Comparison of ENCODE assay signal across 8 cellular contexts in the genomic region with DNA sequence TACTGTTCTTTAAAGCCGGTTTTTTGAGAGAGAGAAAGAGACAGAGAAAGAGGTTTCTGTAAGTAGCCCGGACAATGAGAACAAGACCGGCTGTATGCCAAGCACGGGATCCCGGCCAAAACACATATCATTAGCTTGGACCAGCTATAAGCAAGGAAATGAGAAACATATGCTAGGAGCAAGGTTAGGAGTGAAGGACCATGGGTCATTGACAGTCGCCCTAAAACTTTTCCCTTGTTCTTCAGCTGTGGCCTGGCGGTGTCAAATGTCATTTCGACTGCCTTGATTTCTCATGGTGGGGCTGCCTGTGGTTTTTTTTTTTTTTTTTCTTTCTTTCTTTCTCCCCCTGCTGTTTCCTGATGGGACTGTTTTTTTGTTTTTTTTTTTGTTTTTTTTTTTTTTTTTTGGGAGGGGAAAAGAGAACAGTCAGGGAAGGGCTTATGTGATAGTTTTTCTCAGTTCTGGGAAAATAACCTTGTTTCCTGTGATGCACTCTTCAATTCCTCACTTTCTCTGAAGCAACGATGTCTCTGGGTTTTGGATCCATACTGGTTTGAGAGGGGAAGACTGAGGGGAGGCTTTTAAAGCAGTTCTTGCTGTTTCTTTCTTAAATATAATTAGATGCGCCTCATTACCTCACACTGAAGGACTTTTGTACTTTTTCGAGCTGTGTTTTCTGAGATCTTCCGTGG.
A peak's percentile ranks its signal among the peaks of the same experiment; 100 is the strongest.
DNase-seq lines count a peak whose midpoint lies in the region; ATAC-seq and TF ChIP-seq lines count a peak whose summit lies in the region.

No MANE protein-coding gene starts in this region.

- POLR2A ChIA-PET in naive thymus-derived CD8-positive, alpha-beta T cell (lab: Charles Lee): no interaction called here
- POLR2A ChIA-PET in CD8-positive, alpha-beta memory T cell (lab: Charles Lee): no interaction called here

- H3K36me3 Mint-ChIP-seq in naive thymus-derived CD8-positive, alpha-beta T cell: no peaks in the 10 kb centered on the region
- no peaks in the 10 kb centered on the region for H3K36me3 Mint-ChIP-seq in CD8-positive, alpha-beta memory T cell

- H2AK5ac ChIP-seq in mesenchymal stem cell (ENCODE audit: low read length, severe bottlenecking): no peak overlapping the region

- TF ChIP-seq CTCF in coronary artery (IDR thresholded peaks at IDR 0.05): no peak

- H2BK120ac ChIP-seq in mesenchymal stem cell (ENCODE audit: low read depth, low read length): no peak overlapping the region

- peak; percentile 75 for DNase-seq in COR-L47 (lab: John Stamatoyannopoulos, UW)
- peak; percentile 56 for DNase-seq in NCI-H2107 treated with DMSO at 0.1 percent for 48 hours (lab: John Stamatoyannopoulos, UW; ENCODE audit: unreplicated experiment)
- no peak for DNase-seq in coronary artery (ENCODE audit: low spot score)
- DNase-seq in mesenchymal stem cell: peak; percentile 50
- no peak for DNase-seq in naive thymus-derived CD8-positive, alpha-beta T cell
- DNase-seq in CD8-positive, alpha-beta memory T cell: no peak
- DNase-seq in activated naive CD4-positive, alpha-beta T cell treated with Interleukin-2 at 50 U/mL for 16 hours: no peak

- no peak overlapping the region for H3K4me2 ChIP-seq in mesenchymal stem cell (ENCODE audit: low read length, poor library complexity, severe bottlenecking)

- WGBS in mesenchymal stem cell: 69% methylated on average over 11 of the region's 12 CpGs

- H3K4me1 ChIP-seq in mesenchymal stem cell (ENCODE audit: control insufficient read depth, insufficient read depth, low read depth, low read length): no peaks in the 10 kb centered on the region
- no peaks in the 10 kb centered on the region for H3K4me1 ChIP-seq in CD8-positive, alpha-beta memory T cell (ENCODE audit: insufficient read depth, low read length)

- no peak overlapping the region for H2BK15ac ChIP-seq in mesenchymal stem cell (ENCODE audit: low read depth, poor library complexity, severe bottlenecking)

- H3K9me3 Mint-ChIP-seq in naive thymus-derived CD8-positive, alpha-beta T cell: no peaks in the 10 kb centered on the region
- peaks cover 0 to 6% (median 2%) of the 10 kb centered on the region in 5 donors for H3K9me3 Mint-ChIP-seq in CD8-positive, alpha-beta memory T cell

- no peak overlapping the region for H3K23ac ChIP-seq in mesenchymal stem cell (ENCODE audit: low read length in 2 of 2)

- H3K27ac Mint-ChIP-seq in naive thymus-derived CD8-positive, alpha-beta T cell: no peak overlapping the region
- no peak overlapping the region for H3K27ac Mint-ChIP-seq in CD8-positive, alpha-beta memory T cell

- H3K14ac ChIP-seq in mesenchymal stem cell (ENCODE audit: low read length in 2 of 2): no peak overlapping the region

- H3K4me1 Mint-ChIP-seq in naive thymus-derived CD8-positive, alpha-beta T cell: peaks cover 0 to 4% (median under 1%) of the 10 kb centered on the region in 4 donors
- H3K4me1 Mint-ChIP-seq in CD8-positive, alpha-beta memory T cell: no peaks in the 10 kb centered on the region

- peak overlapping the region; percentile 86 to 91 for H3K27ac ChIP-seq in coronary artery
- H3K27ac ChIP-seq in mesenchymal stem cell (ENCODE audit: low read length, poor library complexity, severe bottlenecking): no peak overlapping the region
- no peak overlapping the region for H3K27ac ChIP-seq in CD8-positive, alpha-beta memory T cell (ENCODE audit: low read depth, low read length)

- no peaks in the 10 kb centered on the region for H3K36me3 ChIP-seq in mesenchymal stem cell (ENCODE audit: control insufficient read depth in 1 of 2, insufficient read depth in 2 of 2, low read depth in 1 of 2, low read length in 2 of 2)
- H3K36me3 ChIP-seq in CD8-positive, alpha-beta memory T cell (ENCODE audit: insufficient read depth, low read length): no peaks in the 10 kb centered on the region

- H3K4ac ChIP-seq in mesenchymal stem cell (ENCODE audit: low read depth in 1 of 2, low read length in 2 of 2): no peak overlapping the region

- H3K18ac ChIP-seq in mesenchymal stem cell (ENCODE audit: low read depth in 1 of 2, low read length in 2 of 2): no peak overlapping the region

- H3K79me1 ChIP-seq in mesenchymal stem cell (replicated peaks; ENCODE audit: low read length, poor library complexity, severe bottlenecking): no peaks in the 10 kb centered on the region

- H3K27me3 ChIP-seq in mesenchymal stem cell (ENCODE audit: control insufficient read depth in 1 of 2, insufficient read depth in 1 of 2, low read length in 2 of 2): peaks cover 0 to 10% of the 10 kb centered on the region in 2 experiments
- no peaks in the 10 kb centered on the region for H3K27me3 ChIP-seq in CD8-positive, alpha-beta memory T cell (ENCODE audit: insufficient read depth, low read length, poor library complexity, severe bottlenecking)

- H3K9ac ChIP-seq in mesenchymal stem cell (ENCODE audit: low read length): peak overlapping the region; percentile 84

- H3K9me3 ChIP-seq in mesenchymal stem cell (ENCODE audit: control insufficient read depth, low read length): no peaks in the 10 kb centered on the region
- no peaks in the 10 kb centered on the region for H3K9me3 ChIP-seq in CD8-positive, alpha-beta memory T cell (ENCODE audit: low read length)

- no peak overlapping the region for H4K91ac ChIP-seq in mesenchymal stem cell (ENCODE audit: low read length)

- CTCF ChIA-PET in CD8-positive, alpha-beta memory T cell (lab: Charles Lee): interaction anchor here (0.8 to 1.1 kb wide), 2 partner anchors 13 to 33 kb away, joined by 3 to 5 read pairs; no protein-coding TSS in a partner anchor

- peak overlapping the region; percentile 51 for H3K4me3 ChIP-seq in coronary artery
- H3K4me3 ChIP-seq in mesenchymal stem cell (ENCODE audit: insufficient read depth in 1 of 2, low read depth in 1 of 2, low read length in 2 of 2): peak overlapping the region in 1 of 2 experiments; percentile 59
- H3K4me3 ChIP-seq in CD8-positive, alpha-beta memory T cell (ENCODE audit: low read length): no peak overlapping the region

- H2BK5ac ChIP-seq in mesenchymal stem cell (ENCODE audit: low read depth, low read length, poor library complexity, severe bottlenecking): no peak overlapping the region

- H4K8ac ChIP-seq in mesenchymal stem cell (ENCODE audit: low read length): no peak overlapping the region

- no peak for ATAC-seq in GM21619 (IDR thresholded peaks at IDR 0.05; ENCODE audit: unreplicated experiment)
- ATAC-seq in naive thymus-derived CD8-positive, alpha-beta T cell: no peak

- no peak overlapping the region for H2AFZ ChIP-seq in mesenchymal stem cell (ENCODE audit: low read depth, low read length)

- H3K4me3 Mint-ChIP-seq in naive thymus-derived CD8-positive, alpha-beta T cell: no peak overlapping the region
- H3K4me3 Mint-ChIP-seq in CD8-positive, alpha-beta memory T cell: no peak overlapping the region

- H2BK12ac ChIP-seq in mesenchymal stem cell (ENCODE audit: low read length in 2 of 2): no peak overlapping the region

- H3K27me3 Mint-ChIP-seq in naive thymus-derived CD8-positive, alpha-beta T cell: peaks cover 0 to 8% (median 2%) of the 10 kb centered on the region in 5 donors
- H3K27me3 Mint-ChIP-seq in CD8-positive, alpha-beta memory T cell: peaks cover 0 to 2% of the 10 kb centered on the region in 2 donors

Comparison
In these comparisons a context has a peak if more than half of its experiments do, and no peak if none do; other contexts are left out.
1. DNase-seq: peak in COR-L47 (single experiment), NCI-H2107 treated with DMSO at 0.1 percent for 48 hours (single experiment) and mesenchymal stem cell (single experiment); none in coronary artery (single experiment), naive thymus-derived CD8-positive, alpha-beta T cell (0 of 10), CD8-positive, alpha-beta memory T cell (0 of 5) and activated naive CD4-positive, alpha-beta T cell treated with Interleukin-2 at 50 U/mL for 16 hours (single experiment).
2. H3K27ac ChIP-seq: peak in coronary artery (2 of 2); none in mesenchymal stem cell (single experiment) and CD8-positive, alpha-beta memory T cell (single experiment).